ENCODE assay signal across 1 cellular context in genomic region chr7:4943297-4943696, GRCh38.
TF ChIP-seq lines count a peak whose summit lies in the region.

No MANE protein-coding gene starts in this region.

TF ChIP-seq in A549, 52 proteins besides CTCF, POLR2A, EP300 and RAD21:
- no peak for TF ChIP-seq REST (IDR thresholded peaks at IDR 0.05)
- TF ChIP-seq EHF (CRISPR knock-in tag; IDR thresholded peaks at IDR 0.05): no peak
- 0 out of 2 replicates have a peak, but pooled peaks have one; percentile 37 for TF ChIP-seq CHD4 (IDR thresholded peaks at IDR 0.05; ENCODE audit: borderline replicate concordance)
- TF ChIP-seq MAX (IDR thresholded peaks at IDR 0.05): no peak
